ENCODE assay signal across 8 cellular contexts in the genomic region with DNA sequence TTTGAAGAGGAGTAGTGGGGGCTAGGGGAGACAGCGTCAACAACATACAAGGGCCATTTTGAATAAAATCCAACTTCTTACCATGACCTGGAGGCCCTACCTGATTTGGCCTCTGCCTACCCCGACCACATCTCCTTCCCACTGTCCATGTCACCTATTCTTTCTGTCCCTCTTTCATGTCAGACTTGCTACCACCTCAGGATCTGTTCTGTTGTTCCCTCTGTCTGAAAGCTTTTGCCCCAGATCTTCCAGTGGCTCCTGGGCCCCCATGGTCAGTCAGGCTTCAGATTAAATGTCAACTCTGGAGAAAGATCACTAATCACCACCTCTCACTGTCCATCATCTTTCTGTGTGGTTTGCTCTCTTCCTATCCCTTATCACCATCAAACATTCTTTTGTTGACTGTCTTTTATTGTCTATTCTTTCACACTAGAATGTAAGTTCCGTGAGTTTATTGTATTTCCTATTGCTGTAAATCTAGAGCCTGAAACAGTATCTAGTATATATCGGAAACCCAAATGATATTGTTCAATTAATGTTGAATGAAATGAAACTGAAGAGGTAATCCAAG. TPM values are rescaled to one million over a fixed set of nuclear protein-coding genes. Genes with fewer than 3 reads are reported as not detected.
A peak's percentile ranks its signal among the peaks of the same experiment; 100 is the strongest.
DNase-seq lines count a peak whose midpoint lies in the region; ATAC-seq and TF ChIP-seq lines count a peak whose summit lies in the region.

No MANE protein-coding gene starts in this region.

- H3K4me1 Mint-ChIP-seq in CD8-positive, alpha-beta T cell (ENCODE audit: low read depth) = peaks cover 48% of the 10 kb centered on the region
- H3K4me1 Mint-ChIP-seq in osteocyte (ENCODE audit: unreplicated experiment) = peaks cover 28% of the 10 kb centered on the region

- H3K4me3 ChIP-seq in CD8-positive, alpha-beta T cell (ENCODE audit: low read depth, low read length) = peak overlapping the region; percentile 83
- H3K4me3 ChIP-seq in OCI-LY7 (ENCODE audit: low read depth, low read length, poor library complexity, severe bottlenecking) = no peak overlapping the region
- peak overlapping the region; percentile 95 for H3K4me3 ChIP-seq in effector memory CD4-positive, alpha-beta T cell (ENCODE audit: insufficient read depth, low read depth, low read length, poor library complexity, severe bottlenecking)

- H3K36me3 ChIP-seq in CD8-positive, alpha-beta T cell (ENCODE audit: insufficient read depth, low read length) = no peaks in the 10 kb centered on the region
- 0 out of 2 replicates have a peak, but pooled peaks cover under 1% of the 10 kb centered on the region for H3K36me3 ChIP-seq in OCI-LY7 (ENCODE audit: insufficient read depth, low read length)
- no peaks in the 10 kb centered on the region for H3K36me3 ChIP-seq in effector memory CD4-positive, alpha-beta T cell (ENCODE audit: control insufficient read depth, insufficient read depth, low read length)

- peak overlapping the region; percentile 98 for H2AFZ ChIP-seq in OCI-LY7 (ENCODE audit: low read length)

- BruUV-seq in OCI-LY7 (replicated peaks; lab: Mats Ljungman, UMichigan) = no TSS peak

- H3K27me3 Mint-ChIP-seq in CD8-positive, alpha-beta T cell (ENCODE audit: low read depth) = no peaks in the 10 kb centered on the region
- no peaks in the 10 kb centered on the region for H3K27me3 Mint-ChIP-seq in osteocyte (ENCODE audit: unreplicated experiment)

- peak overlapping the region; percentile 92 for H3K4me3 Mint-ChIP-seq in CD8-positive, alpha-beta T cell
- H3K4me3 Mint-ChIP-seq in osteocyte (ENCODE audit: unreplicated experiment) = peak overlapping the region; percentile 92

- peaks cover 18% of the 10 kb centered on the region; the same call in 1 of the 2 replicates for H3K79me2 ChIP-seq in OCI-LY7 (ENCODE audit: insufficient read depth, low read depth, low read length)

- TF ChIP-seq CTCF in CD8-positive, alpha-beta T cell (IDR thresholded peaks at IDR 0.05) = no peak
- no peak for TF ChIP-seq CTCF in OCI-LY7 (conservative IDR thresholded peaks at IDR 0.05; ENCODE audit: low read length)
- TF ChIP-seq CTCF in osteocyte (IDR thresholded peaks at IDR 0.05) = no peak

- peak overlapping the region; percentile 75 for H3K27ac ChIP-seq in CD8-positive, alpha-beta T cell (ENCODE audit: low read depth, low read length)
- H3K27ac ChIP-seq in OCI-LY7 (ENCODE audit: low read depth, low read length, poor library complexity, severe bottlenecking) = no peak overlapping the region
- H3K27ac ChIP-seq in effector memory CD4-positive, alpha-beta T cell (ENCODE audit: insufficient read depth, low read length, poor library complexity, severe bottlenecking) = no peak overlapping the region

- peaks cover 8% of the 10 kb centered on the region for H3K36me3 Mint-ChIP-seq in CD8-positive, alpha-beta T cell
- H3K36me3 Mint-ChIP-seq in osteocyte (ENCODE audit: unreplicated experiment) = no peaks in the 10 kb centered on the region

- peak overlapping the region; percentile 92 for H3K27ac Mint-ChIP-seq in CD8-positive, alpha-beta T cell
- H3K27ac Mint-ChIP-seq in osteocyte (ENCODE audit: unreplicated experiment) = peak overlapping the region; percentile 91

- CTCF ChIA-PET in CD8-positive, alpha-beta T cell (lab: Charles Lee) = interaction anchor here (1.0 to 2.3 kb wide), 2 partner anchors 51 to 154 kb away, joined by 3 to 11 read pairs; a partner anchor contains a TSS
- CTCF ChIA-PET in OCI-LY7 (lab: Charles Lee; ENCODE audit: unreplicated experiment) = no interaction called here

- H4K20me1 ChIP-seq in OCI-LY7 (ENCODE audit: insufficient read depth, low read length) = no peaks in the 10 kb centered on the region

- peaks cover 42% of the 10 kb centered on the region for H3K4me1 ChIP-seq in CD8-positive, alpha-beta T cell (ENCODE audit: insufficient read depth, low read length)
- peaks cover 27% of the 10 kb centered on the region for H3K4me1 ChIP-seq in OCI-LY7 (ENCODE audit: insufficient read depth, low read length, poor library complexity, severe bottlenecking)
- H3K4me1 ChIP-seq in effector memory CD4-positive, alpha-beta T cell (ENCODE audit: control insufficient read depth, insufficient read depth, low read length, poor library complexity, severe bottlenecking) = peaks cover 7% of the 10 kb centered on the region

- no peaks in the 10 kb centered on the region for H3K27me3 ChIP-seq in CD8-positive, alpha-beta T cell (ENCODE audit: insufficient read depth, low read length)
- H3K27me3 ChIP-seq in effector memory CD4-positive, alpha-beta T cell (replicated peaks; ENCODE audit: control insufficient read depth, insufficient read depth, low read length, poor library complexity, severe bottlenecking) = no peaks in the 10 kb centered on the region

- no peaks in the 10 kb centered on the region for H3K9me3 Mint-ChIP-seq in CD8-positive, alpha-beta T cell
- no peaks in the 10 kb centered on the region for H3K9me3 Mint-ChIP-seq in osteocyte (ENCODE audit: unreplicated experiment)

- no peak for ATAC-seq in CD8-positive, alpha-beta T cell
- ATAC-seq in GM21423 (IDR thresholded peaks at IDR 0.05; ENCODE audit: unreplicated experiment) (no peak), HG03095 (IDR thresholded peaks at IDR 0.05; ENCODE audit: unreplicated experiment) (no peak)

- POLR2A ChIA-PET in CD8-positive, alpha-beta T cell (lab: Charles Lee) = interaction anchor here (1.5 kb wide), 1 partner anchor 24 kb away, joined by 3 read pairs; no protein-coding TSS in a partner anchor
- POLR2A ChIA-PET in OCI-LY7 (lab: Charles Lee) = interaction anchor here (0.6 kb wide), 1 partner anchor 120 kb away, joined by 6 read pairs; no protein-coding TSS in a partner anchor

- DNase-seq in CD8-positive, alpha-beta T cell = no peak
- DNase-seq in OCI-LY7 (ENCODE audit: low spot score) = no peak
- DNase-seq in effector memory CD4-positive, alpha-beta T cell = no peak
- no peak for DNase-seq in osteocyte (ENCODE audit: extremely low spot score, unreplicated experiment)
- no peak for DNase-seq in DMS 273 (lab: John Stamatoyannopoulos, UW; ENCODE audit: unreplicated experiment)
- DNase-seq in NCI-H748 treated with DMSO at 0.1 percent for 48 hours (lab: John Stamatoyannopoulos, UW) = no peak

- H3K4me2 ChIP-seq in OCI-LY7 (ENCODE audit: low read length) = peak overlapping the region; percentile 52

- intact Hi-C loops in CD8-positive, alpha-beta T cell (cut with DNase I, micrococcal nuclease) = loop anchor here (1.0 to 10.0 kb wide), 10 partner anchors 31 to 1969 kb away; a partner anchor contains a TSS
- intact Hi-C loops in OCI-LY7 (cut with micrococcal nuclease; ENCODE audit: unreplicated experiment) = loop anchor here (2.0 kb wide), 2 partner anchors 30 to 216 kb away; a partner anchor contains a TSS

- no peaks in the 10 kb centered on the region for H3K9me3 ChIP-seq in CD8-positive, alpha-beta T cell (ENCODE audit: low read length)
- no peaks in the 10 kb centered on the region for H3K9me3 ChIP-seq in OCI-LY7 (ENCODE audit: low read length)
- no peaks in the 10 kb centered on the region for H3K9me3 ChIP-seq in effector memory CD4-positive, alpha-beta T cell (ENCODE audit: control insufficient read depth, low read length)

- H3K9me2 ChIP-seq in OCI-LY7 (ENCODE audit: insufficient read depth, low read length) = no peaks in the 10 kb centered on the region

RNA-seq across cellular contexts. Expression of a gene that starts 31.2 kb away (rescaled TPM):
- 10 to 100 TPM; 14.5 to 19.1 TPM for total RNA-seq in CD8-positive, alpha-beta T cell
- total RNA-seq in OCI-LY7 (2014; rRNA removed; shearing (Covaris generic)) = 33.1 and 41.4 TPM in 2 replicates
- total RNA-seq in OCI-LY7 (2022) = 34.8 and 35.9 TPM in 2 replicates
- 36.3 and 36.9 TPM in 2 replicates for total RNA-seq in osteocyte
